Comparison of ENCODE assay signal across 15 cellular contexts in the genomic region with DNA sequence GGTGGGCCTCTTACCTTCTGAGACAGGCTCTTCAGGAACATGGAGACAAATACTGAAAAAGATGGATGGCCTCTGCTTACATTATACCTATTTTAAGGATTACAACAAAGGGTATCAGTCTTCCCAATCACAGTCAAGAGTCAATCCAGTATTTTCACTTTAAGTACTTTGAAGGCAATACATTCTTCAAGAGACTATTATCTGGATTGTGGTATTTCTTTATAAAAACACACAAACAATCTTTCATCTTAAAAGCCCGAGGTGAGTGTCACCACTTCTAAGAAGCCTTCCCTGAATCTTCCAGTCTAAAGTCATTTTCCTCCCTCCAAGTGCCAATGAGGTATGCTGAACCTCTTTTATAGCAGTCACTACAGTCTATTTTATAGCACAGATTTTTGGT. TPM values are rescaled to one million over a fixed set of nuclear protein-coding genes. Genes with fewer than 3 reads are reported as not detected.
DNase-seq lines count a peak whose midpoint lies in the region; TF ChIP-seq lines count a peak whose summit lies in the region.
"Had no signal": no experiment of that assay in that cellular context is flagged by ENCODE, and none has a peak within 500 bp of the region (broad histone marks: within the 10 kb centered on the region; RNA-seq: fewer than 3 reads in every experiment).

No MANE protein-coding gene starts in this region.

- no peaks in the 10 kb centered on the region for H3K27me3 ChIP-seq in cardiac muscle cell
- no peaks in the 10 kb centered on the region for H3K27me3 ChIP-seq in right atrium auricular region
- H3K27me3 ChIP-seq in endodermal cell (ENCODE audit: control insufficient read depth, insufficient read depth, low read length, poor library complexity, severe bottlenecking) = no peaks in the 10 kb centered on the region
- H3K27me3 ChIP-seq in transverse colon = no peaks in the 10 kb centered on the region
- H3K27me3 ChIP-seq: right lobe of liver, vagina had no signal

- WGBS in endodermal cell (ENCODE audit: insufficient coverage in 1 of 2, insufficient read length in 1 of 2), 2 experiments = 95% methylated on average over 1 of the region's 1 CpG; no CpG with 5 or more reads in 1 of the 2 experiments
- 13 to 19% methylated on average over 1 of the region's 1 CpG for WGBS in transverse colon (ENCODE audit: low coverage in 1 of 2), 2 donors

- peak overlapping the region; percentile 80 for H3K4me3 Mint-ChIP-seq in T-helper 2 cell treated with Interferon-gamma antibody and Interleukin-4, amounts not matched to agents 5 μg/mL and 100 μg/mL, for 36 hours
- H3K4me3 Mint-ChIP-seq in endodermal cell = no peak overlapping the region

- peaks cover 27% of the 10 kb centered on the region for H3K4me1 Mint-ChIP-seq in T-helper 2 cell treated with Interferon-gamma antibody and Interleukin-4, amounts not matched to agents 5 μg/mL and 100 μg/mL, for 36 hours (ENCODE audit: low read depth)
- peaks cover 12% of the 10 kb centered on the region for H3K4me1 Mint-ChIP-seq in endodermal cell

- H3K4me1 ChIP-seq in cardiac muscle cell (ENCODE audit: low read depth) (peaks cover 34% of the 10 kb centered on the region), right atrium auricular region (peaks cover 0 to 51% of the 10 kb centered on the region in 2 donors), endodermal cell (ENCODE audit: control insufficient read depth, insufficient read depth, low read length) (no peaks in the 10 kb centered on the region), transverse colon (peaks cover 0 to 32% (median 14%) of the 10 kb centered on the region in 4 donors)
- H3K4me1 ChIP-seq: right lobe of liver had no signal

- in situ Hi-C loops in transverse colon (cut with MboI; ENCODE audit: low pct_ligation_motif_present in 1 of 4, low pct_unique_long_range_greater_than_20kb in 1 of 4, low sequenced_read_pairs in 3 of 4) = no loop called here

- intact Hi-C loops in transverse colon (cut with DNase I; ENCODE audit: low total_unique reads) = no loop called here

- H3K9me3 Mint-ChIP-seq in T-helper 2 cell treated with Interferon-gamma antibody and Interleukin-4, amounts not matched to agents 5 μg/mL and 100 μg/mL, for 36 hours = no peaks in the 10 kb centered on the region
- H3K9me3 Mint-ChIP-seq in endodermal cell = no peaks in the 10 kb centered on the region

- DNase-seq in cardiac muscle cell (ENCODE audit: low read depth in 1 of 2, low spot score in 1 of 2) (no peak), right atrium auricular region (ENCODE audit: low spot score) (no peak), endodermal cell (no peak), transverse colon (no peak), T-helper 9 cell (no peak), NCI-H187 treated with DMSO at 0.1 percent for 48 hours (lab: John Stamatoyannopoulos, UW) (no peak), NCI-H2196 treated with DMSO at 0.1 percent for 48 hours (lab: John Stamatoyannopoulos, UW; ENCODE audit: unreplicated experiment) (no peak)
- DNase-seq in T-helper 2 cell treated with Interferon-gamma antibody and Interleukin-4, amounts not matched to agents 5 μg/mL and 100 μg/mL, for 36 hours (ENCODE audit: low spot score) = no peak
- DNase-seq: amygdala; NCI-H2171 treated with DMSO at 0.1 percent for 48 hours; NK-92 treated with Interleukin-12 subunit alpha and Interleukin-12 subunit beta, amount 100 ng/mL, for 24 hours; right lobe of liver; Right ventricle myocardium superior had no signal

- no peaks in the 10 kb centered on the region for H3K9me3 ChIP-seq in cardiac muscle cell (ENCODE audit: low read depth)
- H3K9me3 ChIP-seq in right atrium auricular region = no peaks in the 10 kb centered on the region
- H3K9me3 ChIP-seq in endodermal cell (ENCODE audit: control insufficient read depth, low read length) = no peaks in the 10 kb centered on the region
- no peaks in the 10 kb centered on the region for H3K9me3 ChIP-seq in transverse colon
- H3K9me3 ChIP-seq: right lobe of liver, vagina had no signal

- H3K4me3 ChIP-seq in cardiac muscle cell (no peak overlapping the region), right atrium auricular region (no peak overlapping the region), endodermal cell (ENCODE audit: low read length) (no peak overlapping the region), transverse colon (no peak overlapping the region)
- H3K4me3 ChIP-seq: right lobe of liver, vagina had no signal

- H3K36me3 ChIP-seq in cardiac muscle cell (no peaks in the 10 kb centered on the region), right atrium auricular region (peaks cover 21% of the 10 kb centered on the region), endodermal cell (ENCODE audit: control insufficient read depth, insufficient read depth, low read length) (no peaks in the 10 kb centered on the region), transverse colon (no peaks in the 10 kb centered on the region)
- H3K36me3 ChIP-seq: right lobe of liver, vagina had no signal

- no peak for TF ChIP-seq EP300 in transverse colon (IDR thresholded peaks at IDR 0.05; ENCODE audit: low read depth)

- peak overlapping the region; percentile 89 for H3K27ac Mint-ChIP-seq in T-helper 2 cell treated with Interferon-gamma antibody and Interleukin-4, amounts not matched to agents 5 μg/mL and 100 μg/mL, for 36 hours
- H3K27ac Mint-ChIP-seq in endodermal cell = peak overlapping the region; percentile 14

- peaks cover 24% of the 10 kb centered on the region for H3K36me3 Mint-ChIP-seq in T-helper 2 cell treated with Interferon-gamma antibody and Interleukin-4, amounts not matched to agents 5 μg/mL and 100 μg/mL, for 36 hours (ENCODE audit: low read depth)
- H3K36me3 Mint-ChIP-seq in endodermal cell (ENCODE audit: low read depth) = peaks cover 19% of the 10 kb centered on the region

- no peak for TF ChIP-seq POLR2A in transverse colon (IDR thresholded peaks at IDR 0.05)

- peak overlapping the region; percentile 10 for H3K27ac ChIP-seq in cardiac muscle cell
- H3K27ac ChIP-seq in right atrium auricular region = no peak overlapping the region
- H3K27ac ChIP-seq in endodermal cell (ENCODE audit: low read depth, low read length) = no peak overlapping the region
- peak overlapping the region; percentile 3 to 34 (median 12) for H3K27ac ChIP-seq in transverse colon
- H3K27ac ChIP-seq: epithelial cell of prostate, right lobe of liver, vagina had no signal

- no peak overlapping the region for H3K9ac ChIP-seq in endodermal cell (ENCODE audit: extremely low read depth, low read length, poor library complexity, severe bottlenecking)

- no peaks in the 10 kb centered on the region for H3K27me3 Mint-ChIP-seq in T-helper 2 cell treated with Interferon-gamma antibody and Interleukin-4, amounts not matched to agents 5 μg/mL and 100 μg/mL, for 36 hours (ENCODE audit: low read depth)
- H3K27me3 Mint-ChIP-seq in endodermal cell (ENCODE audit: insufficient read depth) = no peaks in the 10 kb centered on the region

- TF ChIP-seq CTCF in cardiac muscle cell (IDR thresholded peaks at IDR 0.05; ENCODE audit: low read depth, low read length) = no peak
- no peak for TF ChIP-seq CTCF in right atrium auricular region (IDR thresholded peaks at IDR 0.05)
- no peak for TF ChIP-seq CTCF in endodermal cell (conservative IDR thresholded peaks at IDR 0.05)
- no peak for TF ChIP-seq CTCF in transverse colon (IDR thresholded peaks at IDR 0.05)

RNA-seq across cellular contexts. Expression of gene WASF2, which starts 45.3 kb away (rescaled TPM):
- total RNA-seq in cardiac muscle cell (18.8 and 32.7 TPM in 2 replicates), right atrium auricular region (10 to 100 TPM; 20.7 to 49.0 TPM), endodermal cell (10 to 100 TPM; 90.0 to 98.8 TPM), transverse colon (100 to 1,000 TPM in 1 of 4 donors, 10 to 100 TPM in 3; 34.6 to 114 (median 60.9) TPM)
- 53.4 and 69.2 TPM in 2 replicates for polyA plus RNA-seq in cardiac muscle cell
- 67.7 TPM for polyA plus RNA-seq in endodermal cell (2013, experiment 1 of 2)
- 64.0 TPM for polyA plus RNA-seq in endodermal cell (2013, experiment 2 of 2)

RNA-seq across cellular contexts. Expression of gene GPR3, which starts 52.2 kb away (rescaled TPM):
- total RNA-seq in cardiac muscle cell = 1.7 and 1.9 TPM in 2 replicates
- polyA plus RNA-seq in cardiac muscle cell = 2.8 and 3.1 TPM in 2 replicates
- total RNA-seq in right atrium auricular region = 1 to 10 TPM; 2.9 to 4.4 TPM
- total RNA-seq in endodermal cell = 1 to 10 TPM; 3.5 to 4.1 TPM
- polyA plus RNA-seq in endodermal cell (2013, experiment 1 of 2) = 4.5 TPM
- polyA plus RNA-seq in endodermal cell (2013, experiment 2 of 2) = 4.5 TPM
- not detected for total RNA-seq in transverse colon

Comparison
In these comparisons a context has a peak if more than half of its experiments do, and no peak if none do; other contexts are left out.
1. H3K27ac ChIP-seq: peak in cardiac muscle cell (single experiment) and transverse colon (4 of 4); none in right atrium auricular region (0 of 2) and endodermal cell (single experiment).